Comparison of ENCODE assay signal across 8 cellular contexts in genomic region chr9:73565833-73566465, GRCh38.
DNase-seq lines count a peak whose midpoint lies in the region; ATAC-seq and TF ChIP-seq lines count a peak whose summit lies in the region.

No MANE protein-coding gene starts in this region.

- no peaks in the 10 kb centered on the region for H3K4me1 Mint-ChIP-seq in endothelial cell (ENCODE audit: unreplicated experiment)
- H3K4me1 Mint-ChIP-seq in CD4-positive, alpha-beta memory T cell, result no peaks in the 10 kb centered on the region

- POLR2A ChIA-PET in CD4-positive, alpha-beta memory T cell (lab: Charles Lee; ENCODE audit: partially characterized antibody), result no interaction called here

- CTCF ChIA-PET in CD4-positive, alpha-beta memory T cell (lab: Charles Lee; ENCODE audit: partially characterized antibody), result no interaction called here

- no peak overlapping the region for H3K4me3 Mint-ChIP-seq in endothelial cell (ENCODE audit: unreplicated experiment)
- no peak overlapping the region for H3K4me3 Mint-ChIP-seq in CD4-positive, alpha-beta memory T cell

- no peaks in the 10 kb centered on the region for H3K36me3 Mint-ChIP-seq in endothelial cell (ENCODE audit: low read depth, unreplicated experiment)
- H3K36me3 Mint-ChIP-seq in CD4-positive, alpha-beta memory T cell, result no peaks in the 10 kb centered on the region

- no peaks in the 10 kb centered on the region for H3K27me3 ChIP-seq in CD4-positive, alpha-beta memory T cell (ENCODE audit: insufficient read depth, low read length)

- H3K9me3 ChIP-seq in CD4-positive, alpha-beta memory T cell (ENCODE audit: control insufficient read depth in 1 of 2, low read length in 2 of 2), result no peaks in the 10 kb centered on the region

- H3K36me3 ChIP-seq in CD4-positive, alpha-beta memory T cell (ENCODE audit: insufficient read depth, low read length), result no peaks in the 10 kb centered on the region

- H3K27ac Mint-ChIP-seq in endothelial cell (ENCODE audit: unreplicated experiment), result no peak overlapping the region
- H3K27ac Mint-ChIP-seq in CD4-positive, alpha-beta memory T cell, result no peak overlapping the region

- H3K9me3 Mint-ChIP-seq in endothelial cell (ENCODE audit: unreplicated experiment), result no peaks in the 10 kb centered on the region
- peaks cover 0 to 6% (median 0%) of the 10 kb centered on the region in 8 donors for H3K9me3 Mint-ChIP-seq in CD4-positive, alpha-beta memory T cell

- H3K4me3 ChIP-seq in GM12875 (ENCODE audit: low read depth, low read length) (no peak overlapping the region), NB4 (ENCODE audit: low read depth, low read length) (no peak overlapping the region)
- H3K4me3 ChIP-seq in CD4-positive, alpha-beta memory T cell (ENCODE audit: low read length in 2 of 2), result no peak overlapping the region

- intact Hi-C loops in CD4-positive, alpha-beta memory T cell (cut with micrococcal nuclease), result no loop called here

- no peak for TF ChIP-seq POLR2A in NB4 (IDR thresholded peaks at IDR 0.05; ENCODE audit: extremely low read depth, insufficient read length)

- peak; percentile 24; the same call in 1 of the 2 replicates for TF ChIP-seq CTCF in GM12875 (IDR thresholded peaks at IDR 0.05; ENCODE audit: borderline replicate concordance, insufficient read depth, low read depth, low read length)
- TF ChIP-seq CTCF in NB4 (IDR thresholded peaks at IDR 0.05; ENCODE audit: low read depth, low read length), result no peak
- no peak for TF ChIP-seq CTCF in endothelial cell (IDR thresholded peaks at IDR 0.05; ENCODE audit: unreplicated experiment)
- TF ChIP-seq CTCF in omental fat pad (IDR thresholded peaks at IDR 0.05), result no peak

- peak; percentile 0 for DNase-seq in NB4 (ENCODE audit: low read depth)
- peak; percentile 21 for DNase-seq in endothelial cell (ENCODE audit: low spot score)
- no peak for DNase-seq in omental fat pad (ENCODE audit: low spot score)
- DNase-seq in CD4-positive, alpha-beta memory T cell, result no peak
- no peak for DNase-seq in EL

- H3K27ac ChIP-seq in CD4-positive, alpha-beta memory T cell (ENCODE audit: low read depth, low read length), result no peak overlapping the region

- no peaks in the 10 kb centered on the region for H3K27me3 Mint-ChIP-seq in endothelial cell (ENCODE audit: unreplicated experiment)
- no peaks in the 10 kb centered on the region for H3K27me3 Mint-ChIP-seq in CD4-positive, alpha-beta memory T cell

- ATAC-seq in omental fat pad (ENCODE audit: low FRiP score) (peak; percentile 57), GM21723 (IDR thresholded peaks at IDR 0.05; ENCODE audit: unreplicated experiment) (no peak), GM18519 (IDR thresholded peaks at IDR 0.05; ENCODE audit: low FRiP score, unreplicated experiment) (no peak)

- H3K4me1 ChIP-seq in CD4-positive, alpha-beta memory T cell (ENCODE audit: insufficient read depth, low read length), result no peaks in the 10 kb centered on the region

Comparison
In these comparisons a context has a peak if more than half of its experiments do, and no peak if none do; other contexts are left out.
1. DNase-seq: peak in NB4 (single experiment) and endothelial cell (single experiment); none in omental fat pad (single experiment), CD4-positive, alpha-beta memory T cell (0 of 5) and EL (single experiment).